Comparison of ENCODE assay signal across 8 cellular contexts in the genomic region with DNA sequence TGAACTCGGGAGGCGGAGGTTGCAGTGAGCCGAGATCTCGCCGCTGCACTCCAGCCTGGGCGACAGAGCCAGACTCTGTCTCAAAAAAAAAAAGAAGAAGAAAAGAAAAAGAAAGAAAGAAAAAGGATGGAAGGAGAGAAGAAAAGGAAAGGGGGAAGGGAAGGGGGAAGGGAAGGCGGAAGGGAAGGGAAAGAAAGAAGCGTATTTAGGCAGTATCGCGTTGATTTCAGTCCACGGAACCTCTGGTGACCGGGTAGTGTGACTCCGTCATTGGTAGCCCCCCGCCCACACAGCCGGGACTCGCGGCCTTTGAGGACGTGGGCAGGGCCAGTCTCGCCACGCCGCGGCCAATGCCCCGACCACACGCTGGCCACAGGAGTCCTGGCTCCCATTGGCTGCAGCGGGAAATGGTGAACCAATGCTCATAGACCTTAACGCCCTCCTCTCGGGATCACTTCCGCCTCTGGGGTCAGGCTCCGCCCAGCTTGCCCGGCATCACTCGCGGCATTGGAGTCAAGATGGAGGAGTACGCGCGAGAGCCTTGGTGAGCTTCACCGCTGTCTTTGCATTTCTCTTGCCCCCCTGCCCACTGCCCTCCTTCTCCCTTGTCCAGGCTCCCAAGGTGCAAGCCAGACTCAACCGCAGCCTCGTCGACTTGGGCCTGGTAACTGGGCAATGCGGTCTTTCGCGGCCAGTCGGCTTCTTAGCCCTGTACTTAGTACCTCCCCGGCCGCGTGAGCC. TPM values are rescaled to one million over a fixed set of nuclear protein-coding genes. Genes with fewer than 3 reads are reported as not detected.
DNase-seq lines count a peak whose midpoint lies in the region; ATAC-seq, FAIRE-seq and TF ChIP-seq lines count a peak whose summit lies in the region.

A gene (plus strand): TSS at position 495 of the 741 bp plus-strand sequence. CDS start 24 bp downstream, at position 519.

- H3K27me3 ChIP-seq in OCI-LY3 (ENCODE audit: low read depth, low read length) (no peaks in the 10 kb centered on the region), endothelial cell of umbilical vein (ENCODE audit: control insufficient read depth in 2 of 2, insufficient read depth in 2 of 2, low read length in 2 of 2) (no peaks in the 10 kb centered on the region)

- DNase-seq in D341Med (ENCODE audit: low spot score) (peak; percentile 98), HuH-7 (ENCODE audit: low spot score) (peak; percentile 91), endothelial cell of umbilical vein (ENCODE audit: low read depth, low spot score) (peak; percentile 99), midbrain (lab: John Stamatoyannopoulos, UW) (peak; percentile 98)
- DNase-seq in activated CD8-positive, alpha-beta memory T cell treated with anti-CD3 and anti-CD28 coated beads, Interleukin-2, amount 50 U/mL, for 48 hours: peak; percentile 96
- peak; percentile 80 to 84 for DNase-seq in stimulated activated CD8-positive, alpha-beta memory T cell treated with anti-CD3 and anti-CD28 coated beads, Interleukin-2, amount 100 ng/mL, for 1 hour (ENCODE audit: low read depth in 2 of 2)

- H3K9me1 ChIP-seq in endothelial cell of umbilical vein (replicated peaks; ENCODE audit: control insufficient read depth, extremely low read depth, insufficient read depth, low read length): no peaks in the 10 kb centered on the region

- intact Hi-C loops in endothelial cell of umbilical vein (cut with micrococcal nuclease): loop anchor here (1.0 to 10.0 kb wide), 5 partner anchors 18 to 420 kb away; a partner anchor contains a TSS

- peak; percentile 100 for FAIRE-seq in endothelial cell of umbilical vein (lab: Jason Lieb, UNC)

- H4K20me1 ChIP-seq in OCI-LY3 (ENCODE audit: insufficient read depth, low read length): no peaks in the 10 kb centered on the region
- H4K20me1 ChIP-seq in endothelial cell of umbilical vein (replicated peaks; ENCODE audit: control insufficient read depth, extremely low read depth, insufficient read depth, low read length): no peaks in the 10 kb centered on the region

- H3K4me1 ChIP-seq in OCI-LY3 (ENCODE audit: low read length) (peaks cover 11% of the 10 kb centered on the region), endothelial cell of umbilical vein (ENCODE audit: control insufficient read depth, extremely low read depth, insufficient read depth, low read length) (peaks cover 10% of the 10 kb centered on the region)

- H3K36me3 ChIP-seq in OCI-LY3 (replicated peaks; ENCODE audit: low read depth, low read length): peaks cover 20% of the 10 kb centered on the region
- H3K36me3 ChIP-seq in endothelial cell of umbilical vein (ENCODE audit: control insufficient read depth in 2 of 2, extremely low read depth in 1 of 2, insufficient read depth in 2 of 2, low read length in 2 of 2): peaks cover 2 to 3% of the 10 kb centered on the region in 2 experiments

- TF ChIP-seq CTCF in OCI-LY3 (IDR thresholded peaks at IDR 0.05; ENCODE audit: low read depth, low read length) (no peak), endothelial cell of umbilical vein (IDR thresholded peaks at IDR 0.05; ENCODE audit: extremely low read depth in 1 of 2, insufficient read depth in 1 of 2, low read depth in 1 of 2, low read length in 2 of 2) (no peak)

- POLR2A ChIA-PET in endothelial cell of umbilical vein (lab: Charles Lee): interaction anchor here (0.6 to 1.6 kb wide), 5 partner anchors 38 to 795 kb away, joined by 3 to 4 read pairs (median 4); no protein-coding TSS in a partner anchor

- H3K9ac ChIP-seq in OCI-LY3 (ENCODE audit: low read length) (peak within 1 kb of the TSS; percentile 85), endothelial cell of umbilical vein (replicated peaks; ENCODE audit: extremely low read depth, insufficient read depth, low read length) (peak within 1 kb of the TSS; percentile 90)

- ATAC-seq in GM21515 (IDR thresholded peaks at IDR 0.05; ENCODE audit: unreplicated experiment): peak; percentile 99

- H3K9me3 ChIP-seq in OCI-LY3 (ENCODE audit: insufficient read depth, low read length) (no peaks in the 10 kb centered on the region), endothelial cell of umbilical vein (replicated peaks; ENCODE audit: control insufficient read depth, insufficient read depth, low read length) (no peaks in the 10 kb centered on the region)

- dilution Hi-C loops in endothelial cell of umbilical vein (cut with MboI; ENCODE audit: extremely low pct_ligation_motif_present, low sequenced_read_pairs): no loop called here

- peak within 1 kb of the TSS; percentile 80 for H3K4me2 ChIP-seq in OCI-LY3 (ENCODE audit: low read length)
- peak within 1 kb of the TSS; percentile 61 for H3K4me2 ChIP-seq in endothelial cell of umbilical vein (ENCODE audit: insufficient read depth, low read length)

- peaks cover 45% of the 10 kb centered on the region for H3K79me2 ChIP-seq in OCI-LY3 (ENCODE audit: low read length)
- H3K79me2 ChIP-seq in endothelial cell of umbilical vein (ENCODE audit: control insufficient read depth, insufficient read depth, low read length): peaks cover 24% of the 10 kb centered on the region

- H3K4me3 ChIP-seq in OCI-LY3 (ENCODE audit: low read length): peak within 1 kb of the TSS; percentile 85
- H3K4me3 ChIP-seq in endothelial cell of umbilical vein (replicated peaks in 1 of 3; ENCODE audit: insufficient read depth in 1 of 3, low read depth in 1 of 3, low read length in 3 of 3): peak within 1 kb of the TSS; percentile 26 to 87 (median 68)

- no TSS peak for BruUV-seq in endothelial cell of umbilical vein (replicated peaks; lab: Mats Ljungman, UMichigan)

- H2AFZ ChIP-seq in OCI-LY3 (ENCODE audit: low read depth, low read length) (peak within 1 kb of the TSS; percentile 57; the same call in 1 of the 2 replicates), endothelial cell of umbilical vein (ENCODE audit: low read depth, low read length) (peak within 1 kb of the TSS; percentile 45)

- peak; percentile 97 for TF ChIP-seq POLR2A in endothelial cell of umbilical vein (IDR thresholded peaks at IDR 0.05; ENCODE audit: low read depth, low read length)

- CTCF ChIA-PET in endothelial cell of umbilical vein (lab: Charles Lee): interaction anchor here (0.6 to 5.7 kb wide), 7 partner anchors 17 to 126 kb away, joined by 3 to 54 read pairs (median 3); a partner anchor contains a TSS

- H3K27ac ChIP-seq in OCI-LY3 (ENCODE audit: low read length): peak within 1 kb of the TSS; percentile 34
- peak within 1 kb of the TSS; percentile 71 for H3K27ac ChIP-seq in endothelial cell of umbilical vein (ENCODE audit: insufficient read depth, low read depth, low read length)

TF ChIP-seq in endothelial cell of umbilical vein, 7 proteins besides CTCF, POLR2A, EP300 and RAD21:
- no peak for TF ChIP-seq FOS (IDR thresholded peaks at IDR 0.05; ENCODE audit: borderline replicate concordance, insufficient read depth, low read length)
- TF ChIP-seq POLR2AphosphoS5 (IDR thresholded peaks at IDR 0.05; ENCODE audit: insufficient read depth, low read depth, low read length): peak; percentile 97
- no peak for TF ChIP-seq GATA2 (IDR thresholded peaks at IDR 0.05; ENCODE audit: insufficient read depth, insufficient read length, low read depth, low read length)
- TF ChIP-seq EZH2 (IDR thresholded peaks at IDR 0.05; ENCODE audit: borderline replicate concordance, low read depth, low read length, severe bottlenecking): no peak
- TF ChIP-seq MYC (IDR thresholded peaks at IDR 0.05; ENCODE audit: low read depth, low read length): no peak
- TF ChIP-seq, protein P1, sequence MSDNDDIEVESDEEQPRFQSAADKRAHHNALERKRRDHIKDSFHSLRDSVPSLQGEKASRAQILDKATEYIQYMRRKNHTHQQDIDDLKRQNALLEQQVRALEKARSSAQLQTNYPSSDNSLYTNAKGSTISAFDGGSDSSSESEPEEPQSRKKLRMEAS (IDR thresholded peaks at IDR 0.05; ENCODE audit: insufficient read depth, insufficient read length): peak; percentile 75

RNA-seq across cellular contexts. Expression of the gene that starts here (rescaled TPM):
- total RNA-seq in endothelial cell of umbilical vein: 93.7 and 105 TPM in 2 replicates
- polyA plus RNA-seq in endothelial cell of umbilical vein: 41.1 and 57.9 TPM in 2 replicates
- 64.7 and 66.8 TPM in 2 replicates for polyA plus RNA-seq in endothelial cell of umbilical vein (2011; cell fraction: cytosol; rRNA removed)
- 55.1 and 70.3 TPM in 2 replicates for polyA plus RNA-seq in endothelial cell of umbilical vein (2011; cell fraction: nucleus; rRNA removed)
- 77.1 and 106 TPM in 2 replicates for polyA plus RNA-seq in endothelial cell of umbilical vein (2012)
- polyA minus RNA-seq in endothelial cell of umbilical vein: 59.0 and 69.0 TPM in 2 replicates
- polyA minus RNA-seq in endothelial cell of umbilical vein (2011; cell fraction: cytosol; rRNA and poly(A)+ RNA removed): 22.0 TPM
- polyA minus RNA-seq in endothelial cell of umbilical vein (2011; cell fraction: nucleus; rRNA and poly(A)+ RNA removed): 24.8 and 34.1 TPM in 2 replicates

Comparison
In these comparisons a context has a peak if more than half of its experiments do, and no peak if none do; other contexts are left out.
1. Peak in every context shown above with its lines: DNase-seq, ATAC-seq, H3K4me3 ChIP-seq and H3K27ac ChIP-seq.